ENCODE assay signal across 8 cellular contexts in genomic region chr13:48410199-48410598, GRCh38. TPM values are rescaled to one million over a fixed set of nuclear protein-coding genes. Genes with fewer than 3 reads are reported as not detected.
DNase-seq lines count a peak whose midpoint lies in the region; ATAC-seq, FAIRE-seq and TF ChIP-seq lines count a peak whose summit lies in the region.
"Had no signal": no experiment of that assay in that cellular context is flagged by ENCODE, and none has a peak within 500 bp of the region (broad histone marks: within the 10 kb centered on the region; RNA-seq: fewer than 3 reads in every experiment).

No MANE protein-coding gene starts in this region.

- H3K4me1 ChIP-seq in HUES6 (ENCODE audit: control insufficient read depth, insufficient read depth, low read length), result peaks cover 12% of the 10 kb centered on the region; the same call in 1 of the 2 replicates
- no peaks in the 10 kb centered on the region for H3K4me1 ChIP-seq in astrocyte (ENCODE audit: insufficient read depth, low read length)
- H3K4me1 ChIP-seq in kidney (ENCODE audit: control insufficient read depth in 1 of 2, insufficient read depth in 1 of 2, low read depth in 1 of 2, low read length in 2 of 2), result peaks cover 4 to 10% of the 10 kb centered on the region in 2 donors

- no peak overlapping the region for H3K27ac ChIP-seq in HUES6 (ENCODE audit: low read depth, low read length)
- H3K27ac ChIP-seq in astrocyte (ENCODE audit: low read depth, low read length), result no peak overlapping the region
- peak overlapping the region; percentile 32 to 43 for H3K27ac ChIP-seq in kidney (ENCODE audit: low read depth in 2 of 2, low read length in 2 of 2)

- H3K4me3 Mint-ChIP-seq in astrocyte (ENCODE audit: unreplicated experiment), result peak overlapping the region; percentile 66
- peak overlapping the region; percentile 83 for H3K4me3 Mint-ChIP-seq in stimulated activated effector memory CD8-positive, alpha-beta T cell treated with anti-CD3 and anti-CD28 coated beads, Interleukin-12 subunit alpha, Interleukin-12 subunit beta, amount 100 ng/mL, for 72 hours

- H3K4me2 ChIP-seq in astrocyte (ENCODE audit: low read length), result peak overlapping the region; percentile 87

- H3K4me1 Mint-ChIP-seq in astrocyte (ENCODE audit: low read depth, unreplicated experiment), result peaks cover 11% of the 10 kb centered on the region
- peaks cover 32% of the 10 kb centered on the region for H3K4me1 Mint-ChIP-seq in stimulated activated effector memory CD8-positive, alpha-beta T cell treated with anti-CD3 and anti-CD28 coated beads, Interleukin-12 subunit alpha, Interleukin-12 subunit beta, amount 100 ng/mL, for 72 hours

- FAIRE-seq in astrocyte (lab: Jason Lieb, UNC) (peak; percentile 26), kidney (lab: Jason Lieb, UNC) (no peak)

- intact Hi-C loops in kidney (cut with DNase I), result no loop called here

- peaks cover 28% of the 10 kb centered on the region for H3K79me2 ChIP-seq in astrocyte (ENCODE audit: insufficient read depth, low read length)

- H3K9me3 Mint-ChIP-seq in astrocyte (ENCODE audit: unreplicated experiment), result no peaks in the 10 kb centered on the region
- H3K9me3 Mint-ChIP-seq in stimulated activated effector memory CD8-positive, alpha-beta T cell treated with anti-CD3 and anti-CD28 coated beads, Interleukin-12 subunit alpha, Interleukin-12 subunit beta, amount 100 ng/mL, for 72 hours, result no peaks in the 10 kb centered on the region

- H4K20me1 ChIP-seq in astrocyte (ENCODE audit: insufficient read depth, low read length), result no peaks in the 10 kb centered on the region

- H3K27me3 ChIP-seq in HUES6 (ENCODE audit: control insufficient read depth, insufficient read depth, low read length), result no peaks in the 10 kb centered on the region
- no peaks in the 10 kb centered on the region for H3K27me3 ChIP-seq in astrocyte (ENCODE audit: insufficient read depth, low read length)

- no peak for TF ChIP-seq CTCF in astrocyte (IDR thresholded peaks at IDR 0.05; ENCODE audit: insufficient read depth, low read depth, low read length)
- no peak for TF ChIP-seq CTCF in kidney (IDR thresholded peaks at IDR 0.05; ENCODE audit: borderline replicate concordance, extremely low read depth, insufficient read depth)

- no peaks in the 10 kb centered on the region for H3K36me3 ChIP-seq in HUES6 (ENCODE audit: control insufficient read depth, insufficient read depth, low read length)
- H3K36me3 ChIP-seq in astrocyte (ENCODE audit: insufficient read depth, low read length), result no peaks in the 10 kb centered on the region
- H3K36me3 ChIP-seq in kidney (ENCODE audit: control insufficient read depth in 1 of 2, insufficient read depth in 2 of 2, low read length in 2 of 2), result no peaks in the 10 kb centered on the region

- no peaks in the 10 kb centered on the region for H3K36me3 Mint-ChIP-seq in astrocyte (ENCODE audit: low read depth, unreplicated experiment)
- H3K36me3 Mint-ChIP-seq in stimulated activated effector memory CD8-positive, alpha-beta T cell treated with anti-CD3 and anti-CD28 coated beads, Interleukin-12 subunit alpha, Interleukin-12 subunit beta, amount 100 ng/mL, for 72 hours, result peaks cover 43% of the 10 kb centered on the region

- H2AFZ ChIP-seq in astrocyte (ENCODE audit: low read depth, low read length), result no peak overlapping the region

- H3K27ac Mint-ChIP-seq in astrocyte (ENCODE audit: unreplicated experiment), result no peak overlapping the region
- peak overlapping the region; percentile 94 for H3K27ac Mint-ChIP-seq in stimulated activated effector memory CD8-positive, alpha-beta T cell treated with anti-CD3 and anti-CD28 coated beads, Interleukin-12 subunit alpha, Interleukin-12 subunit beta, amount 100 ng/mL, for 72 hours

- peak; percentile 63 for ATAC-seq in stimulated activated effector memory CD8-positive, alpha-beta T cell treated with anti-CD3 and anti-CD28 coated beads, Interleukin-12 subunit alpha, Interleukin-12 subunit beta, amount 100 ng/mL, for 72 hours
- ATAC-seq in left lobe of liver, result no peak

- H3K9ac ChIP-seq in HUES6 (ENCODE audit: low read length), result no peak overlapping the region
- no peak overlapping the region for H3K9ac ChIP-seq in astrocyte (ENCODE audit: low read length)
- peak overlapping the region; percentile 37 to 62 for H3K9ac ChIP-seq in kidney (ENCODE audit: low read length in 2 of 2)

- no peak for DNase-seq in astrocyte (ENCODE audit: low read depth)
- no peak for DNase-seq in kidney
- no peak for DNase-seq in stimulated activated effector memory CD8-positive, alpha-beta T cell treated with anti-CD3 and anti-CD28 coated beads, Interleukin-12 subunit alpha, Interleukin-12 subunit beta, amount 100 ng/mL, for 72 hours (ENCODE audit: low spot score in 2 of 2)
- DNase-seq in DMS 273 treated with DMSO at 0.1 percent for 48 hours (lab: John Stamatoyannopoulos, UW), result no peak
- no peak for DNase-seq in NCI-H1092 treated with DMSO at 0.1 percent for 48 hours (lab: John Stamatoyannopoulos, UW)
- DNase-seq in left lobe of liver (ENCODE audit: low spot score), result no peak
- DNase-seq: activated CD8-positive, alpha-beta memory T cell treated with anti-CD3 and anti-CD28 coated beads for 24 hours had no signal

- H3K9me3 ChIP-seq in HUES6 (ENCODE audit: control insufficient read depth, insufficient read depth, low read depth, low read length), result no peaks in the 10 kb centered on the region
- no peaks in the 10 kb centered on the region for H3K9me3 ChIP-seq in astrocyte (ENCODE audit: insufficient read depth, low read depth, low read length)
- no peaks in the 10 kb centered on the region for H3K9me3 ChIP-seq in kidney (ENCODE audit: control insufficient read depth in 1 of 2, low read length in 2 of 2)

- H3K4me3 ChIP-seq in HUES6 (ENCODE audit: low read depth, low read length) (peak overlapping the region; percentile 71), astrocyte (ENCODE audit: insufficient read depth, low read depth, low read length) (no peak overlapping the region), kidney (ENCODE audit: low read length in 2 of 2) (peak overlapping the region; percentile 74 to 97)

- no peaks in the 10 kb centered on the region for H3K27me3 Mint-ChIP-seq in astrocyte (ENCODE audit: low read depth, unreplicated experiment)

RNA-seq across cellular contexts. Expression of gene LPAR6, which starts 2.7 kb away (rescaled TPM):
- total RNA-seq in astrocyte (3.7 and 4.1 TPM in 2 replicates), kidney (45.1 TPM), left lobe of liver (4.8 TPM)
- 29.3 TPM for polyA plus RNA-seq in kidney (ENCODE audit: insufficient read depth, low read depth, low replicate concordance)

Comparison
In these comparisons a context has a peak if more than half of its experiments do, and no peak if none do; other contexts are left out.
1. H3K27ac ChIP-seq: peak in kidney (2 of 2); none in HUES6 (single experiment) and astrocyte (single experiment).
2. H3K9ac ChIP-seq: peak in kidney (2 of 2); none in HUES6 (single experiment) and astrocyte (single experiment).